ENCODE assay signal across 1 cellular context in the genomic region with DNA sequence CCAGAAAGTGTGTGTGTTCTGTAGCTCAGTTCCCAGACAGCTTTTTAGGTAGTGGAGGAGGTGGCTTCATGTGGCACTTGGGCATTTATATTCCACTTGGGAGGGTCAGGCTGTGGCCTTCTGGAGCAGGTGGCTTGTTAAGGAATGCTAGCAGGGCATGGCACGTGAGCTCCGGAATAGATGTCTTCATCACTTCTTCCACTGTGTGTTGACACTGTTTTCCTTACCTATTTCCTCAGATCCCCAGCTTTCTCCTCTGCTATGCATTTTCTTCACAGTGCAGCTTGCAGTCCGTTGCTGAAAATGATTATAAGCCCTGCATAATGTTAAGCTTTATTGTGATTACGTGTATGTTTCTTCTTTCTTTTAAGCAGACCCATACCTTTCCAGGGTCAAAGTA.
TF ChIP-seq lines count a peak whose summit lies in the region.

No MANE protein-coding gene starts in this region.

TF ChIP-seq in HepG2, 621 proteins besides CTCF, POLR2A, EP300 and RAD21:
- TF ChIP-seq POLR2G (IDR thresholded peaks at IDR 0.05; ENCODE audit: low read depth, low read length) (peak; percentile 33; the same call in 1 of the 2 replicates), KIAA2018 (CRISPR knock-in tag; IDR thresholded peaks at IDR 0.05; ENCODE audit: borderline replicate concordance) (no peak), RBM22 (optimal IDR thresholded peaks at IDR 0.05; ENCODE audit: low read length) (peak; percentile 82)
